Comparison of ENCODE assay signal across 22 cellular contexts in genomic region chr2:173357351-173357750, GRCh38. TPM values are rescaled to one million over a fixed set of nuclear protein-coding genes. Genes with fewer than 3 reads are reported as not detected.
DNase-seq lines count a peak whose midpoint lies in the region; ATAC-seq and TF ChIP-seq lines count a peak whose summit lies in the region.
"Had no signal": no experiment of that assay in that cellular context is flagged by ENCODE, and none has a peak within 500 bp of the region (broad histone marks: within the 10 kb centered on the region; RNA-seq: fewer than 3 reads in every experiment).

No MANE protein-coding gene starts in this region.

- no peak for ATAC-seq in GM21423 (IDR thresholded peaks at IDR 0.05; ENCODE audit: unreplicated experiment)
- ATAC-seq: activated CD4-positive, CD25-positive, alpha-beta regulatory T cell treated with anti-CD3 and anti-CD28 coated beads, Interleukin-2, amount 50 U/mL, for 24 hours; heart right ventricle had no signal

- no peaks in the 10 kb centered on the region for H3K36me3 ChIP-seq in hepatocyte (replicated peaks; ENCODE audit: insufficient read depth, low read depth)
- H3K36me3 ChIP-seq: esophagus muscularis mucosa, heart right ventricle had no signal

- intact Hi-C loops in activated T-helper 2 cell treated with anti-CD3 and anti-CD28 coated beads, Interferon-gamma antibody, Interleukin-2, Interleukin-4, amounts not matched to agents 10 μg/mL and 5 μg/mL and 100 μg/mL, durations not matched to agents 14 hours and 24 hours and 36 hours (cut with micrococcal nuclease) = loop anchor here (5.0 to 10.0 kb wide), 3 partner anchors 333 to 1130 kb away; partner anchors contain the start of gene GPR155

- no peaks in the 10 kb centered on the region for H4K20me1 ChIP-seq in hepatocyte (ENCODE audit: insufficient read depth, poor library complexity, severe bottlenecking)

- peaks cover under 1% of the 10 kb centered on the region for H3K27me3 Mint-ChIP-seq in activated T-helper 2 cell treated with anti-CD3 and anti-CD28 coated beads, Interferon-gamma antibody, Interleukin-2, Interleukin-4, amounts not matched to agents 10 μg/mL and 5 μg/mL and 100 μg/mL, durations not matched to agents 14 hours and 24 hours and 36 hours (ENCODE audit: low read depth)

- no peaks in the 10 kb centered on the region for H3K9me3 ChIP-seq in hepatocyte (ENCODE audit: low read depth)
- H3K9me3 ChIP-seq: esophagus muscularis mucosa, heart right ventricle had no signal

- H3K4me1 ChIP-seq in hepatocyte (ENCODE audit: insufficient read depth) = peaks cover 7% of the 10 kb centered on the region

- TF ChIP-seq POLR2A in erythroblast (IDR thresholded peaks at IDR 0.05; ENCODE audit: low read length) = no peak

- WGBS in hepatocyte (ENCODE audit: low lambda C conversion rate, missing lambda C conversion rate) = 60% methylated on average over 3 of the region's 3 CpGs

- H3K36me3 Mint-ChIP-seq in activated T-helper 2 cell treated with anti-CD3 and anti-CD28 coated beads, Interferon-gamma antibody, Interleukin-2, Interleukin-4, amounts not matched to agents 10 μg/mL and 5 μg/mL and 100 μg/mL, durations not matched to agents 14 hours and 24 hours and 36 hours (ENCODE audit: low read depth) = peaks cover 64% of the 10 kb centered on the region

- TF ChIP-seq CTCF in hepatocyte (IDR thresholded peaks at IDR 0.05; ENCODE audit: poor library complexity) = no peak

- peak overlapping the region; percentile 92 for H3K4me3 Mint-ChIP-seq in activated T-helper 2 cell treated with anti-CD3 and anti-CD28 coated beads, Interferon-gamma antibody, Interleukin-2, Interleukin-4, amounts not matched to agents 10 μg/mL and 5 μg/mL and 100 μg/mL, durations not matched to agents 14 hours and 24 hours and 36 hours (ENCODE audit: low read depth)

- H3K27ac Mint-ChIP-seq in activated T-helper 2 cell treated with anti-CD3 and anti-CD28 coated beads, Interferon-gamma antibody, Interleukin-2, Interleukin-4, amounts not matched to agents 10 μg/mL and 5 μg/mL and 100 μg/mL, durations not matched to agents 14 hours and 24 hours and 36 hours = peak overlapping the region; percentile 32
- H3K27ac Mint-ChIP-seq: type B pancreatic cell had no signal

- no peak overlapping the region for H2AFZ ChIP-seq in hepatocyte
- H2AFZ ChIP-seq: GM23248 had no signal

- H3K79me2 ChIP-seq in hepatocyte = peaks cover 35% of the 10 kb centered on the region

- no peak overlapping the region for H3K27ac ChIP-seq in hepatocyte
- H3K27ac ChIP-seq: C4-2B, dorsolateral prefrontal cortex, esophagus muscularis mucosa, GM23248, heart right ventricle had no signal

- H3K4me2 ChIP-seq in hepatocyte = no peak overlapping the region

- H3K9me2 ChIP-seq in hepatocyte (replicated peaks; ENCODE audit: insufficient read depth) = no peaks in the 10 kb centered on the region

- no peaks in the 10 kb centered on the region for H3K27me3 ChIP-seq in hepatocyte

- H3K4me3 ChIP-seq in hepatocyte = no peak overlapping the region
- H3K4me3 ChIP-seq: dorsolateral prefrontal cortex, esophagus muscularis mucosa, GM23248, heart right ventricle had no signal

- peaks cover 63% of the 10 kb centered on the region for H3K4me1 Mint-ChIP-seq in activated T-helper 2 cell treated with anti-CD3 and anti-CD28 coated beads, Interferon-gamma antibody, Interleukin-2, Interleukin-4, amounts not matched to agents 10 μg/mL and 5 μg/mL and 100 μg/mL, durations not matched to agents 14 hours and 24 hours and 36 hours (ENCODE audit: low read depth)

- no peaks in the 10 kb centered on the region for H3K9me3 Mint-ChIP-seq in activated T-helper 2 cell treated with anti-CD3 and anti-CD28 coated beads, Interferon-gamma antibody, Interleukin-2, Interleukin-4, amounts not matched to agents 10 μg/mL and 5 μg/mL and 100 μg/mL, durations not matched to agents 14 hours and 24 hours and 36 hours
- H3K9me3 Mint-ChIP-seq: type B pancreatic cell had no signal

- peak; percentile 5 for DNase-seq in DMS153 (lab: John Stamatoyannopoulos, UW)
- DNase-seq in DMS153 treated with DMSO at 0.1 percent for 48 hours (lab: John Stamatoyannopoulos, UW; ENCODE audit: unreplicated experiment) = no peak
- DNase-seq in DMS79 treated with DMSO at 0.1 percent for 48 hours (lab: John Stamatoyannopoulos, UW) = peak; percentile 96
- peak; percentile 6 for DNase-seq in NCI-H128 (lab: John Stamatoyannopoulos, UW; ENCODE audit: unreplicated experiment)
- no peak for DNase-seq in activated T-helper 2 cell treated with anti-CD3 and anti-CD28 coated beads, Interferon-gamma antibody, Interleukin-2, Interleukin-4, amounts not matched to agents 10 μg/mL and 5 μg/mL and 100 μg/mL, durations not matched to agents 14 hours and 24 hours and 36 hours (ENCODE audit: low spot score)
- DNase-seq in hepatocyte (ENCODE audit: low spot score) = no peak
- DNase-seq in erythroblast (lab: John Stamatoyannopoulos, UW) = no peak
- DNase-seq: 8988T; dorsolateral prefrontal cortex; EL; GM23248; heart right ventricle; kidney glomerular epithelial cell; NCI-H1930; SHP77; stimulated activated CD4-positive, alpha-beta T cell treated with anti-CD3 and anti-CD28 coated beads, Interleukin-12 subunit alpha, Interleukin-12 subunit beta, amount 100 ng/mL, for 4 hours; stimulated activated naive CD4-positive, alpha-beta T cell treated with Interleukin-2 at 50 U/mL for 16 hours had no signal

RNA-seq across cellular contexts. Expression of gene CDCA7, which starts 2.7 kb away (rescaled TPM):
- 128 and 129 TPM in 2 replicates for total RNA-seq in activated T-helper 2 cell treated with anti-CD3 and anti-CD28 coated beads, Interferon-gamma antibody, Interleukin-2, Interleukin-4, amounts not matched to agents 10 μg/mL and 5 μg/mL and 100 μg/mL, durations not matched to agents 14 hours and 24 hours and 36 hours
- 8.7 and 11.4 TPM in 2 replicates for total RNA-seq in hepatocyte
- 4.9 and 6.0 TPM in 2 replicates for polyA plus RNA-seq in hepatocyte

Comparison
In these comparisons a context has a peak if more than half of its experiments do, and no peak if none do; other contexts are left out.
1. DNase-seq: peak in DMS153 (single experiment), DMS79 treated with DMSO at 0.1 percent for 48 hours (single experiment) and NCI-H128 (single experiment); none in DMS153 treated with DMSO at 0.1 percent for 48 hours (single experiment), activated T-helper 2 cell treated with anti-CD3 and anti-CD28 coated beads, Interferon-gamma antibody, Interleukin-2, Interleukin-4, amounts not matched to agents 10 μg/mL and 5 μg/mL and 100 μg/mL, durations not matched to agents 14 hours and 24 hours and 36 hours (single experiment), hepatocyte (single experiment) and erythroblast (0 of 2).
2. RNA of gene CDCA7, which starts 2.7 kb away (total RNA-seq): 128 to 129 TPM in activated T-helper 2 cell treated with anti-CD3 and anti-CD28 coated beads, Interferon-gamma antibody, Interleukin-2, Interleukin-4, amounts not matched to agents 10 μg/mL and 5 μg/mL and 100 μg/mL, durations not matched to agents 14 hours and 24 hours and 36 hours; 8.7 to 11.4 TPM in hepatocyte; every median in the first group is over 10 times any median in the second.